ENCODE assay signal across 1 cellular context in genomic region chr5:102754499-102755424, GRCh38.
TF ChIP-seq lines count a peak whose summit lies in the region.

PAM (plus strand) TSS chr5:102755305; CDS start chr5:102866196, 110,891 bp downstream.

TF ChIP-seq in HepG2, 621 proteins besides CTCF, POLR2A, EP300 and RAD21 (continued from another document and continues in another):
- TF ChIP-seq ZNF18 (CRISPR knock-in tag; IDR thresholded peaks at IDR 0.05; ENCODE audit: insufficient replicate concordance) (peak; percentile 92), ARNT2 (CRISPR knock-in tag; IDR thresholded peaks at IDR 0.05; ENCODE audit: low read depth) (peak; percentile 45; the same call in 1 of the 2 replicates), MXD3 (CRISPR knock-in tag; IDR thresholded peaks at IDR 0.05) (0 out of 2 replicates have a peak, but pooled peaks have one; percentile 32), ZFX (CRISPR knock-in tag; IDR thresholded peaks at IDR 0.05; ENCODE audit: low read depth) (peak; percentile 62; the same call in 1 of the 2 replicates), BRF2 (CRISPR knock-in tag; IDR thresholded peaks at IDR 0.05) (no peak), ZXDC (CRISPR knock-in tag; IDR thresholded peaks at IDR 0.05) (no peak), ATF3 (CRISPR knock-in tag; IDR thresholded peaks at IDR 0.05) (no peak), ELF1 (CRISPR knock-in tag; IDR thresholded peaks at IDR 0.05) (no peak), GATAD2A (CRISPR knock-in tag; IDR thresholded peaks at IDR 0.05) (no peak), ZNF512 (CRISPR knock-in tag; IDR thresholded peaks at IDR 0.05) (no peak), YY1 (IDR thresholded peaks at IDR 0.05; ENCODE audit: insufficient read depth, insufficient replicate concordance, low read depth, low read length) (no peak), ZNF704 (CRISPR knock-in tag; IDR thresholded peaks at IDR 0.05; ENCODE audit: borderline replicate concordance) (no peak), GABPB1 (CRISPR knock-in tag; IDR thresholded peaks at IDR 0.05) (peak; percentile 74), HMGA1 (CRISPR knock-in tag; conservative IDR thresholded peaks at IDR 0.05) (no peak), TEAD3 (CRISPR knock-in tag; optimal IDR thresholded peaks at IDR 0.05; ENCODE audit: borderline replicate concordance) (no peak), ZNF75D (CRISPR knock-in tag; IDR thresholded peaks at IDR 0.05; ENCODE audit: borderline replicate concordance) (no peak), HMG20B (CRISPR knock-in tag; conservative IDR thresholded peaks at IDR 0.05) (no peak), HOXA9 (CRISPR knock-in tag; IDR thresholded peaks at IDR 0.05; ENCODE audit: borderline replicate concordance) (no peak), FOXO4 (CRISPR knock-in tag; conservative IDR thresholded peaks at IDR 0.05) (no peak), ZNF572 (CRISPR knock-in tag; IDR thresholded peaks at IDR 0.05) (no peak), THAP8 (CRISPR knock-in tag; IDR thresholded peaks at IDR 0.05; ENCODE audit: borderline replicate concordance) (no peak), ZNF326 (CRISPR knock-in tag; IDR thresholded peaks at IDR 0.05; ENCODE audit: borderline replicate concordance) (no peak), FOXA3 (CRISPR knock-in tag; IDR thresholded peaks at IDR 0.05) (no peak), ZNF556 (CRISPR knock-in tag; IDR thresholded peaks at IDR 0.05; ENCODE audit: borderline replicate concordance) (peak; percentile 50; the same call in 1 of the 2 replicates), FOXP4 (CRISPR knock-in tag; IDR thresholded peaks at IDR 0.05) (no peak), MXI1 (IDR thresholded peaks at IDR 0.05; ENCODE audit: borderline replicate concordance, low read depth, low read length) (no peak), MAF1 (CRISPR knock-in tag; IDR thresholded peaks at IDR 0.05; ENCODE audit: borderline replicate concordance) (no peak), BATF2 (CRISPR knock-in tag; IDR thresholded peaks at IDR 0.05) (peak; percentile 64; the same call in 1 of the 2 replicates), ZNF563 (CRISPR knock-in tag; IDR thresholded peaks at IDR 0.05) (0 out of 2 replicates have a peak, but pooled peaks have one; percentile 33), PAF1 (CRISPR knock-in tag; IDR thresholded peaks at IDR 0.05) (no peak), BORCS8-MEF2B (CRISPR knock-in tag; IDR thresholded peaks at IDR 0.05) (peak; percentile 14; the same call in 1 of the 2 replicates), HINFP (CRISPR knock-in tag; IDR thresholded peaks at IDR 0.05; ENCODE audit: low read depth) (no peak), ZNF546 (CRISPR knock-in tag; conservative IDR thresholded peaks at IDR 0.05) (peak; percentile 81; the same call in 1 of the 2 replicates), ZNF414 (CRISPR knock-in tag; IDR thresholded peaks at IDR 0.05) (no peak), POLR2AphosphoS5 (IDR thresholded peaks at IDR 0.05; ENCODE audit: low read depth, low read length) (no peak), TEF (CRISPR knock-in tag; IDR thresholded peaks at IDR 0.05) (no peak), ZFP90 (CRISPR knock-in tag; IDR thresholded peaks at IDR 0.05; ENCODE audit: borderline replicate concordance) (no peak; the same call in 1 of the 2 replicates), ZNF569 (CRISPR knock-in tag; IDR thresholded peaks at IDR 0.05; ENCODE audit: borderline replicate concordance) (no peak), SP1 (IDR thresholded peaks at IDR 0.05) (no peak), SP1 (CRISPR knock-in tag; IDR thresholded peaks at IDR 0.05) (no peak)
